ENCODE assay signal across 17 cellular contexts in the genomic region with DNA sequence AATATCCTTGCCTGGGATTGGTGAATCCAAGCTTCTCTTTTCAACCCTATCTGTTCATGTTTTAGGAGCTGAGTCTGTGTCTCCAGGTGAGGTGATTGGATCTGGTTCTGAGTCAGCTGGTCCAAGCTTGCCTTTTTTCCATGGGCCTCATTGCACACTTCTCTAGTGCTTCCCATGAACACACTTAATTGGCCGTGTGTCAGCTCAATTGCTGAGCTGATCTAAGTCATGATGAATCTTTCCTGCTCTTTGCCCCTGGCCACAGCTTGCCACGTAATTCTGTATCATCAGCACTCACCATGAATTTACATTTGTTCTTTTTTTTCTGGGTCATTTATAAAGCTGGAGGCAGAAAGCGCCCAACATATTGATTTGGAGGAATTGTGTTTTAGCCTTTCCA.
A peak's percentile ranks its signal among the peaks of the same experiment; 100 is the strongest.
DNase-seq lines count a peak whose midpoint lies in the region; ATAC-seq and TF ChIP-seq lines count a peak whose summit lies in the region.
"Had no signal": no experiment of that assay in that cellular context is flagged by ENCODE, and none has a peak within 500 bp of the region (broad histone marks: within the 10 kb centered on the region; RNA-seq: fewer than 3 reads in every experiment).

No MANE protein-coding gene starts in this region.

- in situ Hi-C loops in astrocyte of the spinal cord (cut with HindIII; ENCODE audit: low sequenced_read_pairs), result no loop called here

- peak; percentile 68 for DNase-seq in COLO829 (ENCODE audit: low spot score)
- DNase-seq in M059J (ENCODE audit: low read depth), result peak; percentile 97
- peak; percentile 69 for DNase-seq in astrocyte of the spinal cord (ENCODE audit: low read depth, low spot score)
- DNase-seq in kidney glomerular epithelial cell (lab: John Stamatoyannopoulos, UW), result peak; percentile 57
- DNase-seq in NCI-H1048 (lab: John Stamatoyannopoulos, UW), result no peak
- DNase-seq in RPMI8226, result no peak
- DNase-seq in AML-193 (lab: John Stamatoyannopoulos, UW), result no peak
- DNase-seq: activated CD4-positive, alpha-beta T cell treated with anti-CD3 and anti-CD28 coated beads for 36 hours; CD4-positive, CD25-positive, alpha-beta regulatory T cell; dorsolateral prefrontal cortex; left cardiac atrium; naive B cell; NCI-H2107; stimulated activated CD4-positive, alpha-beta T cell treated with anti-CD3 and anti-CD28 coated beads, Interleukin-4, amount 100 ng/mL, for 24 hours; stimulated activated naive CD4-positive, alpha-beta T cell; T-helper 1 cell had no signal

- TF ChIP-seq CTCF in astrocyte of the spinal cord (IDR thresholded peaks at IDR 0.05; ENCODE audit: low read depth, low read length), result no peak

- no peak overlapping the region for H3K4me3 ChIP-seq in astrocyte of the spinal cord (ENCODE audit: low read depth, low read length)
- H3K4me3 ChIP-seq: dorsolateral prefrontal cortex had no signal

- ATAC-seq in HG03280 (IDR thresholded peaks at IDR 0.05; ENCODE audit: unreplicated experiment), result no peak
- ATAC-seq: activated CD4-positive, alpha-beta T cell treated with anti-CD3 and anti-CD28 coated beads for 36 hours; left cardiac atrium had no signal

Comparison
In these comparisons a context has a peak if more than half of its experiments do, and no peak if none do; other contexts are left out.
1. DNase-seq: peak in COLO829 (single experiment), M059J (single experiment), astrocyte of the spinal cord (single experiment) and kidney glomerular epithelial cell (single experiment); none in NCI-H1048 (single experiment), RPMI8226 (single experiment) and AML-193 (0 of 2).